8 cellular contexts compared by ENCODE assay signal in genomic region chr17:8125196-8125946, GRCh38.
A peak's percentile ranks its signal among the peaks of the same experiment; 100 is the strongest.
DNase-seq lines count a peak whose midpoint lies in the region; ATAC-seq and FAIRE-seq lines count a peak whose summit lies in the region.

No MANE protein-coding gene starts in this region.

- peak overlapping the region; percentile 87 for H3K4me3 Mint-ChIP-seq in memory B cell

- H3K4me3 ChIP-seq in ACC112 (ENCODE audit: low read depth, low read length): peak overlapping the region; percentile 80

- no peak overlapping the region for H3K27ac ChIP-seq in ACC112 (ENCODE audit: low read depth, low read length)

- FAIRE-seq in GM19239 (lab: Jason Lieb, UNC): peak; percentile 89

- ATAC-seq in memory B cell (ENCODE audit: low read depth): peak; percentile 57
- ATAC-seq in GM18498 (IDR thresholded peaks at IDR 0.05; ENCODE audit: unreplicated experiment): no peak

- no peak for DNase-seq in GM19239 (ENCODE audit: insufficient read length, low spot score)
- peak; percentile 40 for DNase-seq in NK-92 (lab: John Stamatoyannopoulos, UW; ENCODE audit: unreplicated experiment)
- peak; percentile 67 to 80 for DNase-seq in activated CD8-positive, alpha-beta memory T cell treated with anti-CD3 and anti-CD28 coated beads for 1 hour (ENCODE audit: extremely low read depth in 1 of 2, low read depth in 1 of 2)
- DNase-seq in effector CD8-positive, alpha-beta T cell (lab: John Stamatoyannopoulos, UW): peak; percentile 87
- peak; percentile 85 to 98 for DNase-seq in memory B cell (ENCODE audit: low spot score in 2 of 2)
- peak; percentile 59 for DNase-seq in stimulated activated CD8-positive, alpha-beta memory T cell treated with anti-CD3 and anti-CD28 coated beads, Interleukin-12 subunit alpha, Interleukin-12 subunit beta, amount 100 ng/mL, for 24 hours (ENCODE audit: extremely low read depth)

- H3K27me3 Mint-ChIP-seq in memory B cell: peaks cover 42% of the 10 kb centered on the region

- peaks cover 7% of the 10 kb centered on the region for H3K4me1 ChIP-seq in ACC112 (ENCODE audit: control insufficient read depth, insufficient read depth, low read length, unreplicated experiment)

- peaks cover 50% of the 10 kb centered on the region for H3K4me1 Mint-ChIP-seq in memory B cell

- no peaks in the 10 kb centered on the region for H3K9me3 Mint-ChIP-seq in memory B cell

- H3K27me3 ChIP-seq in ACC112 (ENCODE audit: insufficient read depth, low read length): no peaks in the 10 kb centered on the region

- H3K27ac Mint-ChIP-seq in memory B cell: peak overlapping the region; percentile 97

- H3K79me2 ChIP-seq in ACC112 (ENCODE audit: control insufficient read depth, insufficient read depth, low read length, unreplicated experiment): no peaks in the 10 kb centered on the region

- H2AFZ ChIP-seq in ACC112 (ENCODE audit: low read length, unreplicated experiment): peak overlapping the region; percentile 14

- H3K36me3 Mint-ChIP-seq in memory B cell: peaks cover 2% of the 10 kb centered on the region

- no peaks in the 10 kb centered on the region for H3K36me3 ChIP-seq in ACC112 (ENCODE audit: insufficient read depth, low read length)
